In the genomic region with DNA sequence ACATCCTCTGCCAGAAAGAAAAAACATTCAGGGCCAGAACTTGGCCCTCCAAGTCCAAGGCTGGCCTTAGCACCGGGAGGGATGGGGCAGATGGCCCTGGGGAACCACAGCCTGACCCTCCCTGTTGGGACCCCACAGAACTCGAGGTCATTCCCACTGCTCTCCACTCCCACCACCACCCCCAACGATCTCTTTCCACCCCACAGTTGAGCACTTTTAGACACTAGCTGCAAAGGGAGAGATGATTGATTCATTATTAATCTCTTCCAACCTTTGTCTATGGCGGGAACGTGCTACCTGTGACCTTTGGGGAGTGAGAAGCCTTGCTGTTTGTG, we compare ENCODE assay signal across 22 cellular contexts.
DNase-seq lines count a peak whose midpoint lies in the region; ATAC-seq and TF ChIP-seq lines count a peak whose summit lies in the region.
"Had no signal": no experiment of that assay in that cellular context is flagged by ENCODE, and none has a peak within 500 bp of the region (broad histone marks: within the 10 kb centered on the region; RNA-seq: fewer than 3 reads in every experiment).

No MANE protein-coding gene starts in this region.

- no peak overlapping the region for H3K23ac ChIP-seq in neuronal stem cell (ENCODE audit: low read depth, low read length, poor library complexity)

- H4K91ac ChIP-seq in neuronal stem cell (ENCODE audit: low read depth, low read length, poor library complexity), result no peak overlapping the region

- ATAC-seq in activated naive CD4-positive, alpha-beta T cell treated with anti-CD3 and anti-CD28 coated beads, Interleukin-2, amount 50 U/mL, for 72 hours, result no peak
- ATAC-seq in GM19395 (IDR thresholded peaks at IDR 0.05; ENCODE audit: unreplicated experiment) (no peak), GM21825 (IDR thresholded peaks at IDR 0.05; ENCODE audit: unreplicated experiment) (no peak)
- ATAC-seq: Panc1 had no signal

- no peak overlapping the region for H3K4me3 Mint-ChIP-seq in activated naive CD4-positive, alpha-beta T cell treated with anti-CD3 and anti-CD28 coated beads, Interleukin-2, amount 10 ng/mL, durations not matched to agents 7 days and 5 days
- H3K4me3 Mint-ChIP-seq: CD4-positive, alpha-beta T cell; HFFc6; IgD-negative memory B cell had no signal

- no peaks in the 10 kb centered on the region for H3K4me1 ChIP-seq in colonic mucosa
- H3K4me1 ChIP-seq in neuronal stem cell (ENCODE audit: control insufficient read depth in 2 of 2, insufficient read depth in 1 of 2, low read depth in 1 of 2, low read length in 2 of 2), result peaks cover 0 to 10% of the 10 kb centered on the region in 2 donors
- H3K4me1 ChIP-seq in testis, result no peaks in the 10 kb centered on the region
- H3K4me1 ChIP-seq: SJCRH30 had no signal

- H3K79me1 ChIP-seq in neuronal stem cell (ENCODE audit: low read depth, low read length), result peaks cover 3% of the 10 kb centered on the region

- H2BK12ac ChIP-seq in neuronal stem cell (ENCODE audit: low read length), result no peak overlapping the region

- peaks cover 3% of the 10 kb centered on the region for H3K27me3 Mint-ChIP-seq in activated naive CD4-positive, alpha-beta T cell treated with anti-CD3 and anti-CD28 coated beads, Interleukin-2, amount 10 ng/mL, durations not matched to agents 7 days and 5 days

- no peaks in the 10 kb centered on the region for H3K36me3 ChIP-seq in colonic mucosa
- peaks cover 0 to 4% of the 10 kb centered on the region in 2 donors for H3K36me3 ChIP-seq in neuronal stem cell (replicated peaks in 1 of 2; ENCODE audit: control insufficient read depth in 2 of 2, insufficient read depth in 2 of 2, low read length in 2 of 2)
- no peaks in the 10 kb centered on the region for H3K36me3 ChIP-seq in testis (ENCODE audit: low read depth, missing control alignments)
- H3K36me3 ChIP-seq: SJCRH30 had no signal

- no peak overlapping the region for H2BK15ac ChIP-seq in neuronal stem cell (ENCODE audit: low read length)

- H2AK5ac ChIP-seq in neuronal stem cell (ENCODE audit: low read depth, low read length), result peak overlapping the region; percentile 87

- intact Hi-C loops in colonic mucosa (cut with DNase I), result no loop called here
- intact Hi-C loops in testis (cut with DNase I; ENCODE audit: low total_unique reads), result no loop called here

- no peaks in the 10 kb centered on the region for H3K4me1 Mint-ChIP-seq in activated naive CD4-positive, alpha-beta T cell treated with anti-CD3 and anti-CD28 coated beads, Interleukin-2, amount 10 ng/mL, durations not matched to agents 7 days and 5 days
- H3K4me1 Mint-ChIP-seq: IgD-negative memory B cell had no signal

- CTCF ChIA-PET in activated naive CD4-positive, alpha-beta T cell treated with anti-CD3 and anti-CD28 coated beads, Interleukin-2, amount 10 ng/mL, durations not matched to agents 7 days and 5 days (lab: Charles Lee), result no interaction called here
- CTCF ChIA-PET in GM10248 (lab: Yijun Ruan, JAX), result interaction anchor here (1.3 kb wide), 1 partner anchor 10 kb away, joined by 3 read pairs; no protein-coding TSS in a partner anchor

- H4K8ac ChIP-seq in neuronal stem cell (ENCODE audit: low read depth, low read length), result no peak overlapping the region

- H2BK120ac ChIP-seq in neuronal stem cell (ENCODE audit: low read depth, low read length), result no peak overlapping the region

- peak overlapping the region; percentile 22 for H3K18ac ChIP-seq in neuronal stem cell (ENCODE audit: low read length)

- H3K9me3 Mint-ChIP-seq in activated naive CD4-positive, alpha-beta T cell treated with anti-CD3 and anti-CD28 coated beads, Interleukin-2, amount 10 ng/mL, durations not matched to agents 7 days and 5 days, result peaks cover 7% of the 10 kb centered on the region
- H3K9me3 Mint-ChIP-seq in activated naive CD4-positive, alpha-beta T cell treated with anti-CD3 and anti-CD28 coated beads, Interleukin-2, amount 50 U/mL, for 72 hours, result peaks cover 4 to 11% of the 10 kb centered on the region in 2 donors
- H3K9me3 Mint-ChIP-seq: CD4-positive, alpha-beta T cell had no signal

- H3K27ac ChIP-seq in colonic mucosa (no peak overlapping the region), neuronal stem cell (replicated peaks; ENCODE audit: low read length) (no peak overlapping the region), testis (no peak overlapping the region)
- H3K27ac ChIP-seq: SJCRH30 had no signal

- peak; percentile 14 for DNase-seq in activated naive CD4-positive, alpha-beta T cell treated with anti-CD3 and anti-CD28 coated beads, Interleukin-2, amount 10 ng/mL, durations not matched to agents 7 days and 5 days
- DNase-seq in activated naive CD4-positive, alpha-beta T cell treated with anti-CD3 and anti-CD28 coated beads, Interleukin-2, amount 50 U/mL, for 72 hours (ENCODE audit: low spot score in 2 of 2), result no peak
- DNase-seq in colonic mucosa (peak; percentile 2), neuronal stem cell (ENCODE audit: low spot score) (no peak), testis (peak; percentile 5), GM10248 (ENCODE audit: extremely low spot score) (no peak)
- DNase-seq: COR-L47, DMS 273 treated with DMSO at 0.1 percent for 48 hours, DND-41, HFFc6, NCI-H1105, NCI-H146, NCI-H2029 treated with DMSO at 0.1 percent for 48 hours, NCI-H345, NCI-H524 treated with DMSO at 0.1 percent for 48 hours, NCI-H82, SJCRH30 had no signal

- H3K9ac ChIP-seq in colonic mucosa (ENCODE audit: low read depth in 2 of 2, low read length in 2 of 2) (no peak overlapping the region), neuronal stem cell (ENCODE audit: low read depth, low read length, poor library complexity) (no peak overlapping the region)

- H3K27ac Mint-ChIP-seq in activated naive CD4-positive, alpha-beta T cell treated with anti-CD3 and anti-CD28 coated beads, Interleukin-2, amount 10 ng/mL, durations not matched to agents 7 days and 5 days, result no peak overlapping the region
- H3K27ac Mint-ChIP-seq in activated naive CD4-positive, alpha-beta T cell treated with anti-CD3 and anti-CD28 coated beads, Interleukin-2, amount 50 U/mL, for 72 hours, result no peak overlapping the region
- H3K27ac Mint-ChIP-seq: CD4-positive, alpha-beta T cell; HFFc6; IgD-negative memory B cell had no signal

- no peak for TF ChIP-seq CTCF in colonic mucosa (IDR thresholded peaks at IDR 0.05)
- TF ChIP-seq CTCF in testis (IDR thresholded peaks at IDR 0.05), result no peak
- no peak for TF ChIP-seq CTCF in GM10248 (IDR thresholded peaks at IDR 0.05; ENCODE audit: control extremely low read depth, extremely low read depth, low read depth, missing control alignments)

- no peak overlapping the region for H3K14ac ChIP-seq in neuronal stem cell (ENCODE audit: low read length)

- no peak for TF ChIP-seq POLR2A in testis (IDR thresholded peaks at IDR 0.05)

- peak overlapping the region; percentile 49 for H2BK5ac ChIP-seq in neuronal stem cell (ENCODE audit: low read length)

- H3K9me3 ChIP-seq in colonic mucosa (no peaks in the 10 kb centered on the region), neuronal stem cell (replicated peaks in 1 of 2; ENCODE audit: control insufficient read depth in 2 of 2, insufficient read depth in 1 of 2, low read depth in 1 of 2, low read length in 2 of 2) (peaks cover 0 to 6% of the 10 kb centered on the region in 2 donors), testis (no peaks in the 10 kb centered on the region)
- H3K9me3 ChIP-seq: SJCRH30 had no signal

- H2AFZ ChIP-seq in neuronal stem cell (ENCODE audit: low read length), result no peak overlapping the region

- POLR2A ChIA-PET in GM10248 (lab: Yijun Ruan, JAX), result no interaction called here

- H3K27me3 ChIP-seq in colonic mucosa, result no peaks in the 10 kb centered on the region
- H3K27me3 ChIP-seq in neuronal stem cell (ENCODE audit: control insufficient read depth in 3 of 3, insufficient read depth in 3 of 3, low read depth in 1 of 3, low read length in 3 of 3), result no peaks in the 10 kb centered on the region
- no peaks in the 10 kb centered on the region for H3K27me3 ChIP-seq in testis

- no peak overlapping the region for H3K4ac ChIP-seq in neuronal stem cell (ENCODE audit: low read length)

- no peak overlapping the region for H3K4me2 ChIP-seq in neuronal stem cell (ENCODE audit: insufficient read depth, low read length, poor library complexity, severe bottlenecking)

- WGBS in neuronal stem cell (ENCODE audit: extremely low coverage in 2 of 2, insufficient read length in 2 of 2, insufficient replicate concordance in 1 of 2), 2 donors, result no CpG with 5 or more reads among the region's 5 CpGs
- WGBS in testis, 2 donors, result 74 to 81% methylated on average over 5 of the region's 5 CpGs

- H3K4me3 ChIP-seq in colonic mucosa (no peak overlapping the region), neuronal stem cell (ENCODE audit: low read length in 2 of 2) (no peak overlapping the region), testis (no peak overlapping the region)
- H3K4me3 ChIP-seq: SJCRH30 had no signal

- no peaks in the 10 kb centered on the region for H3K36me3 Mint-ChIP-seq in activated naive CD4-positive, alpha-beta T cell treated with anti-CD3 and anti-CD28 coated beads, Interleukin-2, amount 10 ng/mL, durations not matched to agents 7 days and 5 days
- no peaks in the 10 kb centered on the region for H3K36me3 Mint-ChIP-seq in activated naive CD4-positive, alpha-beta T cell treated with anti-CD3 and anti-CD28 coated beads, Interleukin-2, amount 50 U/mL, for 72 hours
- H3K36me3 Mint-ChIP-seq: IgD-negative memory B cell had no signal

Comparison
In these comparisons a context has a peak if more than half of its experiments do, and no peak if none do; other contexts are left out.
1. DNase-seq: peak in activated naive CD4-positive, alpha-beta T cell treated with anti-CD3 and anti-CD28 coated beads, Interleukin-2, amount 10 ng/mL, durations not matched to agents 7 days and 5 days (single experiment), colonic mucosa (single experiment) and testis (single experiment); none in activated naive CD4-positive, alpha-beta T cell treated with anti-CD3 and anti-CD28 coated beads, Interleukin-2, amount 50 U/mL, for 72 hours (0 of 2), neuronal stem cell (single experiment) and GM10248 (single experiment).